In the genomic region with DNA sequence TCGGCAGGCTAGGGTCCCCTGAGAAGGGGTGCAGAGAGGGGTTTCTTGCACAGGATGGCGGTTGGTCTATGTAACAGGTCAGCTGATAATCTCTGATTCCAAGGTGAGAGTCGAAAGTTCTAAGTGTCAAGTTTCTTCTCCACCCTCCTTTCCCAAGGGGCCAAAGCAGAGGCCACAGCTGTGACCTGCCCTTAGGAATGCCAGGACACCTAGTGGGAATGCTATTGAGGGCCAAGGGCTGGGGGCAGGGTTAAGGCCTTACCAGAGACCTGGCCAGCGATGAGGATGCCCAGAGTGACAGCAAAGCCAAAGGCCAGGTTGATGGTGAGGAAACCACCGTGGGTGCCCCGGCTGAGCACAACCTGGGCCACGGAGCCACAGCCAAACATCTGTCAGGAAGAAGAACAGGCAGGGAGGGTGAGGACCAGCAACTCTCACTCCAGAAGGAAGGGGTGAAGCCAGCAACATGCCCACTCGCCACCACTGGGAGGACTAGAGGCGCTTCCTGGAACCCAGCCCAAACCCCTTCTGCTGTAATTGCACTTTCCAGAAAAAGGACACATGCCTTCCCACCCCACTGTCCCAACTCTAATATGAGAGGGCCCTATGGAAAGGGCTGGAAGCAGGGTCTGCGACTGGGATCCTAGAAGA, we compare ENCODE assay signal across 1 cellular context.
TF ChIP-seq lines count a peak whose summit lies in the region.

No MANE protein-coding gene starts in this region.

TF ChIP-seq in GM12878, 131 proteins besides CTCF, POLR2A, EP300 and RAD21:
- TF ChIP-seq ZBED1 (IDR thresholded peaks at IDR 0.05; ENCODE audit: borderline replicate concordance): no peak
- TF ChIP-seq, protein P1, sequence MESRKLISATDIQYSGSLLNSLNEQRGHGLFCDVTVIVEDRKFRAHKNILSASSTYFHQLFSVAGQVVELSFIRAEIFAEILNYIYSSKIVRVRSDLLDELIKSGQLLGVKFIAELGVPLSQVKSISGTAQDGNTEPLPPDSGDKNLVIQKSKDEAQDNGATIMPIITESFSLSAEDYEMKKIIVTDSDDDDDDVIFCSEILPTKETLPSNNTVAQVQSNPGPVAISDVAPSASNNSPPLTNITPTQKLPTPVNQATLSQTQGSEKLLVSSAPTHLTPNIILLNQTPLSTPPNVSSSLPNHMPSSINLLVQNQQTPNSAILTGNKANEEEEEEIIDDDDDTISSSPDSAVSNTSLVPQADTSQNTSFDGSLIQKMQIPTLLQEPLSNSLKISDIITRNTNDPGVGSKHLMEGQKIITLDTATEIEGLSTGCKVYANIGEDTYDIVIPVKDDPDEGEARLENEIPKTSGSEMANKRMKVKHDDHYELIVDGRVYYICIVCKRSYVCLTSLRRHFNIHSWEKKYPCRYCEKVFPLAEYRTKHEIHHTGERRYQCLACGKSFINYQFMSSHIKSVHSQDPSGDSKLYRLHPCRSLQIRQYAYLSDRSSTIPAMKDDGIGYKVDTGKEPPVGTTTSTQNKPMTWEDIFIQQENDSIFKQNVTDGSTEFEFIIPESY (IDR thresholded peaks at IDR 0.05): 0 out of 2 replicates have a peak, but pooled peaks have one; percentile 42
- no peak for TF ChIP-seq HDAC6 (IDR thresholded peaks at IDR 0.05; ENCODE audit: unreplicated experiment)
TF ChIP-seq in GM12878: peak in this region for 1.
